ENCODE assay signal across 10 cellular contexts in genomic region chr14:24890716-24891115, GRCh38.
"Had no signal": no experiment of that assay in that cellular context is flagged by ENCODE, and none has a peak within 500 bp of the region (broad histone marks: within the 10 kb centered on the region; RNA-seq: fewer than 3 reads in every experiment).

No MANE protein-coding gene starts in this region.

- H3K9me3 ChIP-seq: HAP-1 had no signal

- H3K4me1 ChIP-seq: HAP-1 had no signal

- ATAC-seq: GM23338, HCT116 had no signal

- H3K4me2 ChIP-seq: GM23338 had no signal

- FAIRE-seq: H1, H54 had no signal

- H3K4me3 ChIP-seq: GM23338, HAP-1 had no signal

- H3K36me3 ChIP-seq: HAP-1 had no signal

- DNase-seq: GOT3, H7, H9, HCEC 1CT, HFFc6 had no signal

- H2AFZ ChIP-seq: GM23338 had no signal
